Comparison of ENCODE assay signal across 8 cellular contexts in genomic region chr16:31508706-31509523, GRCh38. TPM values are rescaled to one million over a fixed set of nuclear protein-coding genes. Genes with fewer than 3 reads are reported as not detected.
DNase-seq lines count a peak whose midpoint lies in the region; ATAC-seq and TF ChIP-seq lines count a peak whose summit lies in the region.

No MANE protein-coding gene starts in this region.

- H3K36me3 ChIP-seq in SJCRH30, result peaks cover 3% of the 10 kb centered on the region; the same call in 1 of the 2 replicates

- intact Hi-C loops in natural killer cell (cut with micrococcal nuclease), result loop anchor here (5.0 kb wide), 1 partner anchor 363 kb away; the partner anchor contains the start of gene ZNF267

- TF ChIP-seq CTCF in epithelial cell of esophagus (IDR thresholded peaks at IDR 0.05; ENCODE audit: insufficient read depth, low read depth, low read length, missing control alignments) (no peak), natural killer cell (IDR thresholded peaks at IDR 0.05) (no peak)

- H3K4me3 ChIP-seq in SJCRH30, result peak overlapping the region; percentile 100
- peak overlapping the region; percentile 92 for H3K4me3 ChIP-seq in epithelial cell of esophagus (ENCODE audit: low read length)

- peak; percentile 33 for DNase-seq in NCI-H2171 treated with DMSO at 0.1 percent for 48 hours (lab: John Stamatoyannopoulos, UW)
- DNase-seq in NCI-H2171 (lab: John Stamatoyannopoulos, UW), result no peak
- DNase-seq in SJCRH30, result no peak
- DNase-seq in epithelial cell of esophagus (ENCODE audit: low read depth), result no peak
- no peak for DNase-seq in natural killer cell

- peak overlapping the region; percentile 87 for H3K4me3 Mint-ChIP-seq in natural killer cell

- no peaks in the 10 kb centered on the region for H3K9me3 Mint-ChIP-seq in natural killer cell

- H3K27me3 ChIP-seq in SJCRH30, result no peaks in the 10 kb centered on the region

- peak overlapping the region; percentile 96 for H3K27ac ChIP-seq in SJCRH30

- no peaks in the 10 kb centered on the region for H3K4me1 ChIP-seq in SJCRH30

- H3K9me3 ChIP-seq in SJCRH30 (replicated peaks), result no peaks in the 10 kb centered on the region

- H3K27ac Mint-ChIP-seq in natural killer cell, result peak overlapping the region; percentile 91 to 92

- no peaks in the 10 kb centered on the region for H3K36me3 Mint-ChIP-seq in natural killer cell

- peaks cover 32 to 38% of the 10 kb centered on the region in 2 donors for H3K4me1 Mint-ChIP-seq in natural killer cell

- H3K27me3 Mint-ChIP-seq in natural killer cell (ENCODE audit: low read depth in 2 of 2), result no peaks in the 10 kb centered on the region

- ATAC-seq in natural killer cell, result no peak
- ATAC-seq in HG03095 (IDR thresholded peaks at IDR 0.05; ENCODE audit: unreplicated experiment), result no peak
- no peak for ATAC-seq in GM21381 (IDR thresholded peaks at IDR 0.05; ENCODE audit: unreplicated experiment)
- no peak for ATAC-seq in GM21423 (IDR thresholded peaks at IDR 0.05; ENCODE audit: unreplicated experiment)

RNA-seq across cellular contexts. Expression of gene RUSF1, which starts 0.7 kb away (rescaled TPM):
- total RNA-seq in SJCRH30 (2014; rRNA removed; shearing (Covaris generic)), result 20.8 and 21.0 TPM in 2 replicates
- total RNA-seq in natural killer cell, result 10 to 100 TPM; 50.2 to 61.5 (median 51.9) TPM

RNA-seq across cellular contexts. Expression of gene AHSP, which starts 18.8 kb away (rescaled TPM):
- total RNA-seq in SJCRH30 (2014; rRNA removed; shearing (Covaris generic)), result not detected in 2 replicates
- not detected for total RNA-seq in natural killer cell

RNA-seq across cellular contexts. Expression of gene SLC5A2, which starts 26.0 kb away (rescaled TPM):
- total RNA-seq in SJCRH30 (2014; rRNA removed; shearing (Covaris generic)), result 0.04 TPM in 1 of 2 replicates, not detected in the other
- total RNA-seq in natural killer cell, result under 1 TPM in 2 of 3 donors, not detected in 1; 0.20 to 0.96 TPM

RNA-seq across cellular contexts. Expression of gene TGFB1I1, which starts 37.0 kb away (rescaled TPM):
- total RNA-seq in SJCRH30 (2014; rRNA removed; shearing (Covaris generic)), result 12.9 and 13.1 TPM in 2 replicates
- 1 to 10 TPM in 1 of 3 donors, under 1 TPM in 2; 0.72 to 1.3 (median 0.78) TPM for total RNA-seq in natural killer cell

RNA-seq across cellular contexts. Expression of gene ARMC5, which starts 49.6 kb away (rescaled TPM):
- 6.1 and 6.7 TPM in 2 replicates for total RNA-seq in SJCRH30 (2014; rRNA removed; shearing (Covaris generic))
- 10 to 100 TPM; 10.4 to 22.8 (median 16.6) TPM for total RNA-seq in natural killer cell
